8 cellular contexts compared by ENCODE assay signal in genomic region chr1:67685067-67685557, GRCh38. TPM values are rescaled to one million over a fixed set of nuclear protein-coding genes. Genes with fewer than 3 reads are reported as not detected.
DNase-seq lines count a peak whose midpoint lies in the region; ATAC-seq and TF ChIP-seq lines count a peak whose summit lies in the region.

GADD45A (plus strand) TSS chr1:67685201; CDS start chr1:67685495, 294 bp downstream.

- H3K36me3 ChIP-seq in parathyroid adenoma (ENCODE audit: control insufficient read depth, insufficient read depth, low read length) = no peaks in the 10 kb centered on the region

- peak; percentile 85 for ATAC-seq in HG02759 (IDR thresholded peaks at IDR 0.05; ENCODE audit: unreplicated experiment)
- peak; percentile 91 for ATAC-seq in Right ventricle myocardium superior (ENCODE audit: poor library complexity)

- H3K4me3 ChIP-seq in GM12864 (ENCODE audit: low read depth, low read length) (peak within 1 kb of the TSS; percentile 98), parathyroid adenoma (ENCODE audit: low read depth, low read length) (peak within 1 kb of the TSS; percentile 93)

- H3K27ac Mint-ChIP-seq in type B pancreatic cell = peak within 1 kb of the TSS; percentile 99

- H3K9me3 ChIP-seq in parathyroid adenoma (ENCODE audit: control insufficient read depth, low read length) = no peaks in the 10 kb centered on the region

- H3K4me2 ChIP-seq in parathyroid adenoma (ENCODE audit: low read length) = peak within 1 kb of the TSS; percentile 88

- H3K4me1 Mint-ChIP-seq in type B pancreatic cell (ENCODE audit: unreplicated experiment) = peaks cover 34% of the 10 kb centered on the region

- peak; percentile 98 for DNase-seq in GM12864 (ENCODE audit: low read depth)
- peak; percentile 97 to 99 (median 98) for DNase-seq in NCI-H1417 (lab: John Stamatoyannopoulos, UW)
- peak; percentile 84 to 92 for DNase-seq in SW 1271 (lab: John Stamatoyannopoulos, UW)
- DNase-seq in activated naive CD8-positive, alpha-beta T cell treated with anti-CD3 and anti-CD28 coated beads, Interleukin-2, amount 50 U/mL, for 16 hours (ENCODE audit: low read depth, low spot score) = peak; percentile 77
- peak; percentile 99 for DNase-seq in Right ventricle myocardium superior
- DNase-seq in type B pancreatic cell (ENCODE audit: extremely low spot score, unreplicated experiment) = peak; percentile 98

- no peaks in the 10 kb centered on the region for H3K9me3 Mint-ChIP-seq in type B pancreatic cell

- peaks cover 7% of the 10 kb centered on the region for H3K4me1 ChIP-seq in parathyroid adenoma

- TF ChIP-seq CTCF in GM12864 (IDR thresholded peaks at IDR 0.05; ENCODE audit: low read depth, low read length, missing control alignments) = no peak
- no peak for TF ChIP-seq CTCF in parathyroid adenoma (IDR thresholded peaks at IDR 0.05)
- no peak for TF ChIP-seq CTCF in type B pancreatic cell (conservative IDR thresholded peaks at IDR 0.05)

- no peaks in the 10 kb centered on the region for H3K27me3 Mint-ChIP-seq in type B pancreatic cell

- peak within 1 kb of the TSS; percentile 90 for H3K27ac ChIP-seq in parathyroid adenoma

- peak within 1 kb of the TSS; percentile 86 for H2AFZ ChIP-seq in parathyroid adenoma

- intact Hi-C loops in Right ventricle myocardium superior (cut with DNase I) = loop anchor here (5.0 kb wide), 2 partner anchors 72 to 123 kb away; no protein-coding TSS in a partner anchor

- H3K9ac ChIP-seq in parathyroid adenoma = peak within 1 kb of the TSS; percentile 28

- no peaks in the 10 kb centered on the region for H3K79me2 ChIP-seq in parathyroid adenoma

- peaks cover 26% of the 10 kb centered on the region for H3K36me3 Mint-ChIP-seq in type B pancreatic cell

- H3K4me3 Mint-ChIP-seq in type B pancreatic cell = peak within 1 kb of the TSS; percentile 99

- no peaks in the 10 kb centered on the region for H3K27me3 ChIP-seq in parathyroid adenoma (ENCODE audit: control insufficient read depth, insufficient read depth, low read length)

RNA-seq across cellular contexts. Expression of gene GADD45A, which starts in this region (rescaled TPM):
- 48.1 TPM for total RNA-seq in Right ventricle myocardium superior
- total RNA-seq in type B pancreatic cell (ENCODE audit: low replicate concordance) = 66.0 and 104 TPM in 2 replicates

Comparison
In these comparisons a context has a peak if more than half of its experiments do, and no peak if none do; other contexts are left out.
1. Peak in every context shown above with its lines: DNase-seq, ATAC-seq, H3K4me3 ChIP-seq and H3K27ac ChIP-seq.